Comparison of ENCODE assay signal across 1 cellular context in genomic region chr19:46984077-46985010, GRCh38.
TF ChIP-seq lines count a peak whose summit lies in the region.

No MANE protein-coding gene starts in this region.

TF ChIP-seq in HepG2, 621 proteins besides CTCF, POLR2A, EP300 and RAD21 (continued from another document and continues in another):
- TF ChIP-seq AFF4 (CRISPR knock-in tag; IDR thresholded peaks at IDR 0.05) = no peak
- no peak for TF ChIP-seq E2F1 (CRISPR knock-in tag; IDR thresholded peaks at IDR 0.05)
- TF ChIP-seq SALL1 (CRISPR knock-in tag; IDR thresholded peaks at IDR 0.05) = peak; percentile 96
- TF ChIP-seq ZNF704 (CRISPR knock-in tag; IDR thresholded peaks at IDR 0.05; ENCODE audit: borderline replicate concordance) = no peak
- peak; percentile 97 for TF ChIP-seq FOXK1 (CRISPR knock-in tag; IDR thresholded peaks at IDR 0.05; ENCODE audit: borderline replicate concordance, low read depth)
- peak; percentile 92 for TF ChIP-seq MLX (CRISPR knock-in tag; IDR thresholded peaks at IDR 0.05)
- TF ChIP-seq ZBTB46 (CRISPR knock-in tag; IDR thresholded peaks at IDR 0.05; ENCODE audit: borderline replicate concordance) = no peak
- peak; percentile 62; the same call in 1 of the 2 replicates for TF ChIP-seq XBP1 (CRISPR knock-in tag; IDR thresholded peaks at IDR 0.05)
- TF ChIP-seq ZNF317 (CRISPR knock-in tag; IDR thresholded peaks at IDR 0.05) = peak; percentile 93
- TF ChIP-seq TERF1 (CRISPR knock-in tag; IDR thresholded peaks at IDR 0.05) = no peak
- TF ChIP-seq ARID4A (CRISPR knock-in tag; IDR thresholded peaks at IDR 0.05; ENCODE audit: borderline replicate concordance) = peak; percentile 90; the same call in 1 of the 2 replicates
- no peak for TF ChIP-seq ZNF768 (CRISPR knock-in tag; IDR thresholded peaks at IDR 0.05)
- TF ChIP-seq ZBTB3 (CRISPR knock-in tag; IDR thresholded peaks at IDR 0.05; ENCODE audit: borderline replicate concordance, low read depth) = no peak
- no peak; the same call in 1 of the 2 replicates for TF ChIP-seq PRDM15 (CRISPR knock-in tag; IDR thresholded peaks at IDR 0.05)
- peak; percentile 71; the same call in 1 of the 2 replicates for TF ChIP-seq TFDP2 (CRISPR knock-in tag; IDR thresholded peaks at IDR 0.05)
- TF ChIP-seq ZMYM3 (CRISPR knock-in tag; IDR thresholded peaks at IDR 0.05) = peak; percentile 76; the same call in 1 of the 2 replicates
- no peak for TF ChIP-seq ZNF879 (CRISPR knock-in tag; IDR thresholded peaks at IDR 0.05)
- TF ChIP-seq RORA (CRISPR knock-in tag; IDR thresholded peaks at IDR 0.05) = no peak
- no peak for TF ChIP-seq TBL1XR1 (IDR thresholded peaks at IDR 0.05; ENCODE audit: borderline replicate concordance, low read length, partially characterized antibody)
- no peak for TF ChIP-seq ZNF616 (CRISPR knock-in tag; IDR thresholded peaks at IDR 0.05; ENCODE audit: low read depth)
- peak; percentile 89 for TF ChIP-seq TARDBP (CRISPR knock-in tag; IDR thresholded peaks at IDR 0.05)
- TF ChIP-seq ZNF251 (CRISPR knock-in tag; IDR thresholded peaks at IDR 0.05) = no peak
- peak; percentile 71; the same call in 1 of the 2 replicates for TF ChIP-seq ZBTB4 (CRISPR knock-in tag; IDR thresholded peaks at IDR 0.05; ENCODE audit: borderline replicate concordance)
- no peak for TF ChIP-seq ZNF83 (CRISPR knock-in tag; IDR thresholded peaks at IDR 0.05; ENCODE audit: borderline replicate concordance)
- TF ChIP-seq ATRX (CRISPR knock-in tag; IDR thresholded peaks at IDR 0.05; ENCODE audit: borderline replicate concordance) = no peak
- peak; percentile 48; the same call in 1 of the 2 replicates for TF ChIP-seq ZNF772 (CRISPR knock-in tag; IDR thresholded peaks at IDR 0.05)
- no peak for TF ChIP-seq RAD51 (IDR thresholded peaks at IDR 0.05; ENCODE audit: borderline replicate concordance)
